11 cellular contexts compared by ENCODE assay signal in the genomic region with DNA sequence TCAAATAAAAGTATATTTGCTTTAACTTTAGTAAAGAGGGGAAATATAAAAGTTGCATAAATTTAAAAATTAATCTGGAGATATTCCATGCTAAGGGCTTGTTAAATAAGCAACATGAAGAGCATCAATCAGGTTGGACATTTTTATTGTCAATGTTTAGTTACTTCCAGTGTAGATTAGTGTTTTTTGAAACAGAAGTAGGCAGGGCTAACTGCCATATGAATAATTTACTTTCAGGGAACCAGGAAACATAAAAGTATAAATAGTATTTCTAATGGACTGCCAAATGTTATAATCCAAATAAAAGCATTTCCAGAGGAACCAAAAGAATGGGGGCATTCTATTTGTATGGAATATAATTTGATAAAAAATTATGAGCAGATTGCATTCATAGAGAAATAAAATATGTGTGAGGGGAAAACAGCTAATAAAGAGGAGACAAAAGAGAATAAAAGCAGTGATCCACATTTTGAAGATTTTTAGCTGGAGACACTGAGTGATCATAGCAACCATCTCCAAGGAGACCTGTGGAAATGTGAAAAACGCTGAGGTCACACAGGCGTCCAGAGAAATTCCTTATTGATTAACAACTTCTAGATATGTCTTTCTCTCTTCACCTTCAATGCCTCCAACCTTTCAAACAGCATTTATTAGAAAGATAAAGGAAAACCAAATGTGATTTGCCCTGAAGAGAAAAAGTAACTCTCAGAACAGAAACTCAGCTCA.
DNase-seq lines count a peak whose midpoint lies in the region; ATAC-seq, FAIRE-seq and TF ChIP-seq lines count a peak whose summit lies in the region.
"Had no signal": no experiment of that assay in that cellular context is flagged by ENCODE, and none has a peak within 500 bp of the region (broad histone marks: within the 10 kb centered on the region; RNA-seq: fewer than 3 reads in every experiment).

No MANE protein-coding gene starts in this region.

- DNase-seq in HEK293T (ENCODE audit: extremely low spot score) (peak; percentile 19), RCC 7860 (ENCODE audit: low spot score) (peak; percentile 69), epithelial cell of proximal tubule (ENCODE audit: low read depth) (peak; percentile 51), renal cortical epithelial cell (ENCODE audit: low read depth) (peak; percentile 74), HuH-7.5 (ENCODE audit: low spot score) (no peak), middle frontal gyrus (ENCODE audit: extremely low spot score, low spot score) (no peak)
- DNase-seq: NK-92 treated with Interleukin-12 subunit alpha and Interleukin-12 subunit beta, amount 100 ng/mL, for 24 hours; stomach had no signal

- ATAC-seq in HG03025 (IDR thresholded peaks at IDR 0.05; ENCODE audit: low FRiP score, unreplicated experiment) (no peak), HG03159 (IDR thresholded peaks at IDR 0.05; ENCODE audit: unreplicated experiment) (no peak)

- CTCF ChIA-PET in HEK293T (lab: Yijun Ruan, JAX) = no interaction called here

- no peak for TF ChIP-seq CTCF in epithelial cell of proximal tubule (conservative IDR thresholded peaks at IDR 0.05; ENCODE audit: low read depth, low read length)

- POLR2A ChIA-PET in HEK293T (lab: Yijun Ruan, JAX) = no interaction called here

- FAIRE-seq in RCC 7860 (lab: Jason Lieb, UNC) = peak; percentile 27

- no peak overlapping the region for H3K4me3 ChIP-seq in epithelial cell of proximal tubule (ENCODE audit: low read depth, low read length)
- H3K4me3 ChIP-seq: skin epidermis, stomach had no signal

TF ChIP-seq in HEK293T, 16 proteins besides CTCF, POLR2A, EP300 and RAD21:
- no peak for TF ChIP-seq FOXK2 (IDR thresholded peaks at IDR 0.05)
- TF ChIP-seq, protein P1, sequence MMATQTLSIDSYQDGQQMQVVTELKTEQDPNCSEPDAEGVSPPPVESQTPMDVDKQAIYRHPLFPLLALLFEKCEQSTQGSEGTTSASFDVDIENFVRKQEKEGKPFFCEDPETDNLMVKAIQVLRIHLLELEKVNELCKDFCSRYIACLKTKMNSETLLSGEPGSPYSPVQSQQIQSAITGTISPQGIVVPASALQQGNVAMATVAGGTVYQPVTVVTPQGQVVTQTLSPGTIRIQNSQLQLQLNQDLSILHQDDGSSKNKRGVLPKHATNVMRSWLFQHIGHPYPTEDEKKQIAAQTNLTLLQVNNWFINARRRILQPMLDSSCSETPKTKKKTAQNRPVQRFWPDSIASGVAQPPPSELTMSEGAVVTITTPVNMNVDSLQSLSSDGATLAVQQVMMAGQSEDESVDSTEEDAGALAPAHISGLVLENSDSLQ (IDR thresholded peaks at IDR 0.05) = peak; percentile 90
- peak; percentile 90 for TF ChIP-seq ARNT (IDR thresholded peaks at IDR 0.05)
- TF ChIP-seq SUZ12 (IDR thresholded peaks at IDR 0.05) = no peak

Comparison
In these comparisons a context has a peak if more than half of its experiments do, and no peak if none do; other contexts are left out.
1. DNase-seq: peak in HEK293T (single experiment), RCC 7860 (single experiment), epithelial cell of proximal tubule (single experiment) and renal cortical epithelial cell (single experiment); none in HuH-7.5 (single experiment) and middle frontal gyrus (single experiment).